1 cellular context compared by ENCODE assay signal in genomic region chr19:49820125-49820524, GRCh38.
TF ChIP-seq lines count a peak whose summit lies in the region.

No MANE protein-coding gene starts in this region.

TF ChIP-seq in GM23338, 12 proteins besides CTCF, POLR2A, EP300 and RAD21 (continued from another document):
- TF ChIP-seq ZNF462 (CRISPR knock-in tag; IDR thresholded peaks at IDR 0.05) (no peak), CREB1 (CRISPR knock-in tag; IDR thresholded peaks at IDR 0.05; ENCODE audit: low read depth) (no peak)
